In genomic region chr21:45405819-45406762, GRCh38 we compare ENCODE assay signal across 8 cellular contexts. TPM values are rescaled to one million over a fixed set of nuclear protein-coding genes. Genes with fewer than 3 reads are reported as not detected.
DNase-seq lines count a peak whose midpoint lies in the region.

No MANE protein-coding gene starts in this region.

- DNase-seq in DMS53 (lab: John Stamatoyannopoulos, UW) (peak; percentile 33), DMS53 treated with DMSO at 0.1 percent for 48 hours (lab: John Stamatoyannopoulos, UW; ENCODE audit: unreplicated experiment) (no peak), iPS-NIHi11 (ENCODE audit: low spot score) (peak; percentile 63), pons (ENCODE audit: low spot score) (no peak), NCI-H1694 (lab: John Stamatoyannopoulos, UW) (no peak)
- DNase-seq in activated naive CD8-positive, alpha-beta T cell treated with anti-CD3 and anti-CD28 coated beads for 36 hours = no peak
- peak; percentile 16 for DNase-seq in stimulated activated CD4-positive, alpha-beta T cell treated with anti-CD3 and anti-CD28 coated beads, Interleukin-1b, Interleukin-23, amount 100 ng/mL, for 48 hours
- no peak for DNase-seq in T-helper 2 cell treated with Interferon-gamma antibody and Interleukin-4, amounts not matched to agents 5 μg/mL and 100 μg/mL, for 36 hours (ENCODE audit: low spot score)

- H3K4me1 Mint-ChIP-seq in activated naive CD8-positive, alpha-beta T cell treated with anti-CD3 and anti-CD28 coated beads for 36 hours = peaks cover 3% of the 10 kb centered on the region
- peaks cover 2% of the 10 kb centered on the region for H3K4me1 Mint-ChIP-seq in T-helper 2 cell treated with Interferon-gamma antibody and Interleukin-4, amounts not matched to agents 5 μg/mL and 100 μg/mL, for 36 hours (ENCODE audit: low read depth)

- peak overlapping the region; percentile 7 for H3K27ac Mint-ChIP-seq in activated naive CD8-positive, alpha-beta T cell treated with anti-CD3 and anti-CD28 coated beads for 36 hours
- H3K27ac Mint-ChIP-seq in T-helper 2 cell treated with Interferon-gamma antibody and Interleukin-4, amounts not matched to agents 5 μg/mL and 100 μg/mL, for 36 hours = no peak overlapping the region

- H3K9me3 Mint-ChIP-seq in activated naive CD8-positive, alpha-beta T cell treated with anti-CD3 and anti-CD28 coated beads for 36 hours = peaks cover 5% of the 10 kb centered on the region
- peaks cover 6% of the 10 kb centered on the region for H3K9me3 Mint-ChIP-seq in T-helper 2 cell treated with Interferon-gamma antibody and Interleukin-4, amounts not matched to agents 5 μg/mL and 100 μg/mL, for 36 hours

- H3K4me3 Mint-ChIP-seq in activated naive CD8-positive, alpha-beta T cell treated with anti-CD3 and anti-CD28 coated beads for 36 hours = no peak overlapping the region
- H3K4me3 Mint-ChIP-seq in T-helper 2 cell treated with Interferon-gamma antibody and Interleukin-4, amounts not matched to agents 5 μg/mL and 100 μg/mL, for 36 hours = no peak overlapping the region

- H3K27me3 Mint-ChIP-seq in activated naive CD8-positive, alpha-beta T cell treated with anti-CD3 and anti-CD28 coated beads for 36 hours = peaks cover 70% of the 10 kb centered on the region
- peaks cover 49% of the 10 kb centered on the region for H3K27me3 Mint-ChIP-seq in T-helper 2 cell treated with Interferon-gamma antibody and Interleukin-4, amounts not matched to agents 5 μg/mL and 100 μg/mL, for 36 hours (ENCODE audit: low read depth)

- H3K36me3 Mint-ChIP-seq in activated naive CD8-positive, alpha-beta T cell treated with anti-CD3 and anti-CD28 coated beads for 36 hours = peaks cover 5% of the 10 kb centered on the region
- no peaks in the 10 kb centered on the region for H3K36me3 Mint-ChIP-seq in T-helper 2 cell treated with Interferon-gamma antibody and Interleukin-4, amounts not matched to agents 5 μg/mL and 100 μg/mL, for 36 hours (ENCODE audit: low read depth)

RNA-seq across cellular contexts. Expression of gene COL18A1, which starts 1.1 kb away (rescaled TPM):
- total RNA-seq in activated naive CD8-positive, alpha-beta T cell treated with anti-CD3 and anti-CD28 coated beads for 36 hours = 1 to 10 TPM; 3.5 to 4.0 TPM

Comparison
In these comparisons a context has a peak if more than half of its experiments do, and no peak if none do; other contexts are left out.
1. DNase-seq: peak in DMS53 (single experiment), iPS-NIHi11 (single experiment) and stimulated activated CD4-positive, alpha-beta T cell treated with anti-CD3 and anti-CD28 coated beads, Interleukin-1b, Interleukin-23, amount 100 ng/mL, for 48 hours (single experiment); none in DMS53 treated with DMSO at 0.1 percent for 48 hours (single experiment), activated naive CD8-positive, alpha-beta T cell treated with anti-CD3 and anti-CD28 coated beads for 36 hours (single experiment), T-helper 2 cell treated with Interferon-gamma antibody and Interleukin-4, amounts not matched to agents 5 μg/mL and 100 μg/mL, for 36 hours (single experiment), pons (single experiment) and NCI-H1694 (single experiment).